Comparison of ENCODE assay signal across 22 cellular contexts in the genomic region with DNA sequence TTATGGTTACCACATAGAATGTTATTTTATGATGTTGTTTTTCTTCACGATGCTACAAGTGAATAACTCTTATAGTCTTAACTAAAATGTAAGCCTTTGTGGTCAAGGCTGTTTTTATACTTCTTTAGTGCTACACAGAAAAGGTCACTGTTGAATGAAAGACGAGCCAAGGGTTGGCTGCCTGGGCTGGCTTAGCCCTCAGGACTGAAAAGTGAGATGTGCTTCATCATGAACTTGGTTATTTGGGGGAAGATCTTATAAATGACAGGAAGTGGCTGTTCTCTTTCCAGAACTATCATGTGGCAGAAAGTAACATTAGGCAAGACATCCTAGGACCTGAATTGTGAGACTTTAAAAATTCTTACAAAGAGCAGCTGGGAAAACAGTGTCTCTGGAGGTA.
DNase-seq lines count a peak whose midpoint lies in the region; ATAC-seq and TF ChIP-seq lines count a peak whose summit lies in the region.
"Had no signal": no experiment of that assay in that cellular context is flagged by ENCODE, and none has a peak within 500 bp of the region (broad histone marks: within the 10 kb centered on the region; RNA-seq: fewer than 3 reads in every experiment).

No MANE protein-coding gene starts in this region.

- peak overlapping the region; percentile 0 for H3K4me2 ChIP-seq in smooth muscle cell
- H3K4me2 ChIP-seq: A549; BLaER1 treated with 17β-estradiol and CSF1 and Interleukin-3, amounts not matched to agents 10 nM and 100 nM; GM23338 had no signal

- no peaks in the 10 kb centered on the region for H4K20me1 ChIP-seq in smooth muscle cell (ENCODE audit: low read depth)
- H4K20me1 ChIP-seq: BLaER1 treated with 17β-estradiol and CSF1 and Interleukin-3, amounts not matched to agents 10 nM and 100 nM had no signal

- H3F3A ChIP-seq in smooth muscle cell (ENCODE audit: low read depth): no peaks in the 10 kb centered on the region

- H3K9ac ChIP-seq in smooth muscle cell (ENCODE audit: low read depth): no peak overlapping the region
- H3K9ac ChIP-seq: BLaER1 treated with 17β-estradiol and CSF1 and Interleukin-3, amounts not matched to agents 10 nM and 100 nM had no signal

- no peaks in the 10 kb centered on the region for H3K79me2 ChIP-seq in smooth muscle cell (ENCODE audit: low read depth)

- H3K4me3 Mint-ChIP-seq in stimulated activated effector memory CD8-positive, alpha-beta T cell treated with anti-CD3 and anti-CD28 coated beads, Interleukin-12 subunit alpha, Interleukin-12 subunit beta, amount 100 ng/mL, for 72 hours: no peak overlapping the region
- H3K4me3 Mint-ChIP-seq: CD14-positive monocyte; CD4-positive, alpha-beta T cell; CD8-positive, alpha-beta memory T cell; GM23338; HFFc6 had no signal

- H3K27me3 ChIP-seq in smooth muscle cell (ENCODE audit: low read depth): no peaks in the 10 kb centered on the region
- H3K27me3 ChIP-seq: BE2C; BLaER1 treated with 17β-estradiol and CSF1 and Interleukin-3, amounts not matched to agents 10 nM and 100 nM had no signal

- no peaks in the 10 kb centered on the region for H3K4me1 ChIP-seq in smooth muscle cell (ENCODE audit: low read depth)
- H3K4me1 ChIP-seq: A549; BE2C; BLaER1 treated with 17β-estradiol and CSF1 and Interleukin-3, amounts not matched to agents 10 nM and 100 nM; Caco-2; HAP-1 had no signal

- H3K36me3 ChIP-seq in smooth muscle cell (ENCODE audit: low read depth): no peaks in the 10 kb centered on the region
- H3K36me3 ChIP-seq: BE2C; BLaER1 treated with 17β-estradiol and CSF1 and Interleukin-3, amounts not matched to agents 10 nM and 100 nM; HAP-1 had no signal

- peaks cover 11% of the 10 kb centered on the region for H3K9me3 Mint-ChIP-seq in stimulated activated effector memory CD8-positive, alpha-beta T cell treated with anti-CD3 and anti-CD28 coated beads, Interleukin-12 subunit alpha, Interleukin-12 subunit beta, amount 100 ng/mL, for 72 hours
- H3K9me3 Mint-ChIP-seq: GM23338 had no signal

- peak overlapping the region; percentile 30 for H2AFZ ChIP-seq in smooth muscle cell (ENCODE audit: low read depth)
- H2AFZ ChIP-seq: GM23338 had no signal

- TF ChIP-seq CTCF in smooth muscle cell (IDR thresholded peaks at IDR 0.05; ENCODE audit: borderline replicate concordance, insufficient read depth, poor library complexity, severe bottlenecking): no peak

- peak; percentile 20 for DNase-seq in COLO829 (ENCODE audit: low spot score)
- DNase-seq in SK-MEL-5 (ENCODE audit: low read depth, low spot score): peak; percentile 58
- DNase-seq in medulla oblongata (ENCODE audit: extremely low spot score): peak; percentile 5
- DNase-seq in smooth muscle cell (lab: John Stamatoyannopoulos, UW; ENCODE audit: unreplicated experiment): no peak
- DNase-seq in NCI-H146 (lab: John Stamatoyannopoulos, UW): no peak
- DNase-seq in stimulated activated effector memory CD8-positive, alpha-beta T cell treated with anti-CD3 and anti-CD28 coated beads, Interleukin-12 subunit alpha, Interleukin-12 subunit beta, amount 100 ng/mL, for 72 hours (ENCODE audit: low spot score in 2 of 2): no peak
- no peak for DNase-seq in UCSD-AML1 (lab: John Stamatoyannopoulos, UW; ENCODE audit: unreplicated experiment)
- DNase-seq: 8988T; ACHN; AML-193; BE2C; Caco-2; CD4-positive, alpha-beta T cell; CD8-positive, alpha-beta memory T cell; DMS153; DND-41; HFFc6 had no signal

- H3K36me3 Mint-ChIP-seq in stimulated activated effector memory CD8-positive, alpha-beta T cell treated with anti-CD3 and anti-CD28 coated beads, Interleukin-12 subunit alpha, Interleukin-12 subunit beta, amount 100 ng/mL, for 72 hours: no peaks in the 10 kb centered on the region
- H3K36me3 Mint-ChIP-seq: CD14-positive monocyte; CD8-positive, alpha-beta memory T cell had no signal

- in situ Hi-C loops in SK-MEL-5 (cut with HindIII; ENCODE audit: low pct_unique_long_range_greater_than_20kb, low sequenced_read_pairs): no loop called here

- no peak overlapping the region for H3K4me3 ChIP-seq in smooth muscle cell
- H3K4me3 ChIP-seq: A549; BLaER1 treated with 17β-estradiol and CSF1 and Interleukin-3, amounts not matched to agents 10 nM and 100 nM; GM23338; HAP-1 had no signal

- no peak overlapping the region for H3K27ac Mint-ChIP-seq in stimulated activated effector memory CD8-positive, alpha-beta T cell treated with anti-CD3 and anti-CD28 coated beads, Interleukin-12 subunit alpha, Interleukin-12 subunit beta, amount 100 ng/mL, for 72 hours
- H3K27ac Mint-ChIP-seq: CD14-positive monocyte; CD4-positive, alpha-beta T cell; CD8-positive, alpha-beta memory T cell; GM23338; HFFc6 had no signal

- no peaks in the 10 kb centered on the region for H3K4me1 Mint-ChIP-seq in stimulated activated effector memory CD8-positive, alpha-beta T cell treated with anti-CD3 and anti-CD28 coated beads, Interleukin-12 subunit alpha, Interleukin-12 subunit beta, amount 100 ng/mL, for 72 hours
- H3K4me1 Mint-ChIP-seq: CD14-positive monocyte; CD8-positive, alpha-beta memory T cell; GM23338 had no signal

- ATAC-seq in stimulated activated effector memory CD8-positive, alpha-beta T cell treated with anti-CD3 and anti-CD28 coated beads, Interleukin-12 subunit alpha, Interleukin-12 subunit beta, amount 100 ng/mL, for 72 hours: no peak
- ATAC-seq: A549, GM23338 had no signal

- 38% methylated on average over 2 of the region's 2 CpGs for WGBS in smooth muscle cell (ENCODE audit: low lambda C conversion rate)

- H3K27ac ChIP-seq in smooth muscle cell (ENCODE audit: low read depth): no peak overlapping the region
- H3K27ac ChIP-seq: A549; BLaER1 treated with 17β-estradiol and CSF1 and Interleukin-3, amounts not matched to agents 10 nM and 100 nM had no signal

- H3K9me3 ChIP-seq in smooth muscle cell (replicated peaks; ENCODE audit: low read depth): no peaks in the 10 kb centered on the region
- H3K9me3 ChIP-seq: A549; BE2C; BLaER1 treated with 17β-estradiol and CSF1 and Interleukin-3, amounts not matched to agents 10 nM and 100 nM; HAP-1 had no signal

Comparison
In these comparisons a context has a peak if more than half of its experiments do, and no peak if none do; other contexts are left out.
1. DNase-seq: peak in COLO829 (single experiment), SK-MEL-5 (single experiment) and medulla oblongata (single experiment); none in smooth muscle cell (single experiment), NCI-H146 (single experiment), stimulated activated effector memory CD8-positive, alpha-beta T cell treated with anti-CD3 and anti-CD28 coated beads, Interleukin-12 subunit alpha, Interleukin-12 subunit beta, amount 100 ng/mL, for 72 hours (0 of 2) and UCSD-AML1 (single experiment).